Comparison of ENCODE assay signal across 17 cellular contexts in genomic region chr1:218930879-218931278, GRCh38.
A peak's percentile ranks its signal among the peaks of the same experiment; 100 is the strongest.
DNase-seq lines count a peak whose midpoint lies in the region; ATAC-seq and TF ChIP-seq lines count a peak whose summit lies in the region.
"Had no signal": no experiment of that assay in that cellular context is flagged by ENCODE, and none has a peak within 500 bp of the region (broad histone marks: within the 10 kb centered on the region; RNA-seq: fewer than 3 reads in every experiment).

No MANE protein-coding gene starts in this region.

- H3K9me3 ChIP-seq in osteoblast (ENCODE audit: low read depth, low read length) = no peaks in the 10 kb centered on the region
- no peaks in the 10 kb centered on the region for H3K9me3 ChIP-seq in hepatocyte (ENCODE audit: low read depth)
- H3K9me3 ChIP-seq: BE2C had no signal

- ATAC-seq in GM21619 (IDR thresholded peaks at IDR 0.05; ENCODE audit: unreplicated experiment) = no peak
- ATAC-seq: natural killer cell treated with Interleukin-12 subunit alpha and Interleukin-12 subunit beta and Interleukin-15 and Interleukin-18, amount 100 ng/mL, for 72 hours; Panc1 had no signal

- no peaks in the 10 kb centered on the region for H3K9me2 ChIP-seq in hepatocyte (replicated peaks; ENCODE audit: insufficient read depth)

- no peaks in the 10 kb centered on the region for H3K79me2 ChIP-seq in osteoblast (ENCODE audit: insufficient read depth, low read length)
- no peaks in the 10 kb centered on the region for H3K79me2 ChIP-seq in hepatocyte

- H3K4me3 ChIP-seq in epithelial cell of esophagus (ENCODE audit: low read length) (no peak overlapping the region), osteoblast (ENCODE audit: insufficient read depth, low read length) (no peak overlapping the region), hepatocyte (no peak overlapping the region)
- H3K4me3 ChIP-seq: esophagus muscularis mucosa, lung had no signal

- H3K27ac ChIP-seq in osteoblast (ENCODE audit: low read depth, low read length) (peak overlapping the region; percentile 26), hepatocyte (no peak overlapping the region)
- H3K27ac ChIP-seq: esophagus muscularis mucosa had no signal

- no peak overlapping the region for H2AFZ ChIP-seq in osteoblast (ENCODE audit: low read length)
- H2AFZ ChIP-seq in hepatocyte = no peak overlapping the region

- H3K4me1 ChIP-seq in osteoblast (ENCODE audit: insufficient read depth, low read length) (peaks cover 5% of the 10 kb centered on the region), hepatocyte (ENCODE audit: insufficient read depth) (no peaks in the 10 kb centered on the region)
- H3K4me1 ChIP-seq: BE2C, esophagus muscularis mucosa had no signal

- H3K27me3 ChIP-seq in osteoblast (ENCODE audit: insufficient read depth, low read length) (no peaks in the 10 kb centered on the region), hepatocyte (no peaks in the 10 kb centered on the region)
- H3K27me3 ChIP-seq: BE2C, esophagus muscularis mucosa had no signal

- H3K4me2 ChIP-seq in osteoblast (ENCODE audit: insufficient read depth, low read length) = peak overlapping the region; percentile 50
- no peak overlapping the region for H3K4me2 ChIP-seq in hepatocyte

- no peaks in the 10 kb centered on the region for H3K36me3 ChIP-seq in osteoblast (ENCODE audit: insufficient read depth, low read length)
- no peaks in the 10 kb centered on the region for H3K36me3 ChIP-seq in hepatocyte (replicated peaks; ENCODE audit: insufficient read depth, low read depth)
- H3K36me3 ChIP-seq: BE2C, esophagus muscularis mucosa had no signal

- no peak for TF ChIP-seq CTCF in epithelial cell of esophagus (IDR thresholded peaks at IDR 0.05; ENCODE audit: insufficient read depth, low read depth, low read length, missing control alignments)
- no peak for TF ChIP-seq CTCF in osteoblast (IDR thresholded peaks at IDR 0.05; ENCODE audit: extremely low read depth, low read depth, low read length)
- TF ChIP-seq CTCF in hepatocyte (IDR thresholded peaks at IDR 0.05; ENCODE audit: poor library complexity) = no peak

- no peaks in the 10 kb centered on the region for H4K20me1 ChIP-seq in osteoblast (ENCODE audit: insufficient read depth, low read length)
- H4K20me1 ChIP-seq in hepatocyte (ENCODE audit: insufficient read depth, poor library complexity, severe bottlenecking) = no peaks in the 10 kb centered on the region

- 50% methylated on average over 7 of the region's 7 CpGs for WGBS in hepatocyte (ENCODE audit: low lambda C conversion rate, missing lambda C conversion rate)

- DNase-seq in EH (ENCODE audit: low read depth) (peak; percentile 89), RPMI7951 (ENCODE audit: low read depth) (peak; percentile 71), epithelial cell of esophagus (ENCODE audit: low read depth) (peak; percentile 3), osteoblast (ENCODE audit: insufficient read length, low spot score, missing footprints) (no peak), hepatocyte (ENCODE audit: low spot score) (no peak), NCI-H146 treated with DMSO at 0.1 percent for 48 hours (lab: John Stamatoyannopoulos, UW; ENCODE audit: unreplicated experiment) (no peak)
- DNase-seq in stimulated activated CD4-positive, alpha-beta T cell treated with anti-CD3 and anti-CD28 coated beads, Interleukin-4, amount 100 ng/mL, for 4 hours = no peak
- DNase-seq: activated CD4-positive, alpha-beta memory T cell treated with anti-CD3 and anti-CD28 coated beads for 36 hours; amniotic stem cell; BE2C; cortex of kidney; NCI-H2081 treated with DMSO at 0.1 percent for 48 hours had no signal

Comparison
In these comparisons a context has a peak if more than half of its experiments do, and no peak if none do; other contexts are left out.
1. DNase-seq: peak in EH (single experiment), RPMI7951 (single experiment) and epithelial cell of esophagus (single experiment); none in osteoblast (single experiment), stimulated activated CD4-positive, alpha-beta T cell treated with anti-CD3 and anti-CD28 coated beads, Interleukin-4, amount 100 ng/mL, for 4 hours (0 of 2), hepatocyte (single experiment) and NCI-H146 treated with DMSO at 0.1 percent for 48 hours (single experiment).